1 cellular context compared by ENCODE assay signal in genomic region chr16:87316450-87316922, GRCh38.
TF ChIP-seq lines count a peak whose summit lies in the region.

No MANE protein-coding gene starts in this region.

TF ChIP-seq in GM23338, 12 proteins besides CTCF, POLR2A, EP300 and RAD21 (continued from another document):
- TF ChIP-seq, protein P1, sequence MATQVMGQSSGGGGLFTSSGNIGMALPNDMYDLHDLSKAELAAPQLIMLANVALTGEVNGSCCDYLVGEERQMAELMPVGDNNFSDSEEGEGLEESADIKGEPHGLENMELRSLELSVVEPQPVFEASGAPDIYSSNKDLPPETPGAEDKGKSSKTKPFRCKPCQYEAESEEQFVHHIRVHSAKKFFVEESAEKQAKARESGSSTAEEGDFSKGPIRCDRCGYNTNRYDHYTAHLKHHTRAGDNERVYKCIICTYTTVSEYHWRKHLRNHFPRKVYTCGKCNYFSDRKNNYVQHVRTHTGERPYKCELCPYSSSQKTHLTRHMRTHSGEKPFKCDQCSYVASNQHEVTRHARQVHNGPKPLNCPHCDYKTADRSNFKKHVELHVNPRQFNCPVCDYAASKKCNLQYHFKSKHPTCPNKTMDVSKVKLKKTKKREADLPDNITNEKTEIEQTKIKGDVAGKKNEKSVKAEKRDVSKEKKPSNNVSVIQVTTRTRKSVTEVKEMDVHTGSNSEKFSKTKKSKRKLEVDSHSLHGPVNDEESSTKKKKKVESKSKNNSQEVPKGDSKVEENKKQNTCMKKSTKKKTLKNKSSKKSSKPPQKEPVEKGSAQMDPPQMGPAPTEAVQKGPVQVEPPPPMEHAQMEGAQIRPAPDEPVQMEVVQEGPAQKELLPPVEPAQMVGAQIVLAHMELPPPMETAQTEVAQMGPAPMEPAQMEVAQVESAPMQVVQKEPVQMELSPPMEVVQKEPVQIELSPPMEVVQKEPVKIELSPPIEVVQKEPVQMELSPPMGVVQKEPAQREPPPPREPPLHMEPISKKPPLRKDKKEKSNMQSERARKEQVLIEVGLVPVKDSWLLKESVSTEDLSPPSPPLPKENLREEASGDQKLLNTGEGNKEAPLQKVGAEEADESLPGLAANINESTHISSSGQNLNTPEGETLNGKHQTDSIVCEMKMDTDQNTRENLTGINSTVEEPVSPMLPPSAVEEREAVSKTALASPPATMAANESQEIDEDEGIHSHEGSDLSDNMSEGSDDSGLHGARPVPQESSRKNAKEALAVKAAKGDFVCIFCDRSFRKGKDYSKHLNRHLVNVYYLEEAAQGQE (IDR thresholded peaks at IDR 0.05; ENCODE audit: unreplicated experiment) = no peak
- TF ChIP-seq EZH2phosphoT487 (IDR thresholded peaks at IDR 0.05; ENCODE audit: unreplicated experiment) = no peak
